22 cellular contexts compared by ENCODE assay signal in genomic region chr1:196590012-196590708, GRCh38. TPM values are rescaled to one million over a fixed set of nuclear protein-coding genes. Genes with fewer than 3 reads are reported as not detected.
"Had no signal": no experiment of that assay in that cellular context is flagged by ENCODE, and none has a peak within 500 bp of the region (broad histone marks: within the 10 kb centered on the region; RNA-seq: fewer than 3 reads in every experiment).

No MANE protein-coding gene starts in this region.

- H3K9me3 ChIP-seq: breast epithelium had no signal

- H3K27me3 ChIP-seq: breast epithelium had no signal

- H3K4me1 ChIP-seq: breast epithelium had no signal

- H3K27ac ChIP-seq: breast epithelium, SK-N-MC, WERI-Rb-1 had no signal

- H3K4me3 ChIP-seq: breast epithelium, SK-N-MC had no signal

- H3K36me3 ChIP-seq: breast epithelium, WERI-Rb-1 had no signal

- DNase-seq: activated CD4-positive, alpha-beta T cell treated with anti-CD3 and anti-CD28 coated beads for 4 hours; activated CD8-positive, alpha-beta memory T cell treated with anti-CD3 and anti-CD28 coated beads, Interleukin-2, amount 50 U/mL, for 48 hours; activated CD8-positive, alpha-beta T cell treated with anti-CD3 and anti-CD28 coated beads, Interleukin-2, amount 10 ng/mL, durations not matched to agents 7 days and 5 days; activated naive CD4-positive, alpha-beta T cell; activated T-cell treated with anti-CD3 and anti-CD28 coated beads, Interleukin-2, amount 50 U/mL, for 1 hour; caudate nucleus; MM.1S; NCI-H1105; NCI-H1436; NCI-H1694 treated with DMSO at 0.1 percent for 48 hours; NCI-H2029 treated with DMSO at 0.1 percent for 48 hours; NCI-H345; NCI-H510A treated with DMSO at 0.1 percent for 48 hours; NCI-H69; SIG-M5; T-helper 1 cell; WERI-Rb-1 had no signal

- ATAC-seq: activated CD4-positive, CD25-positive, alpha-beta regulatory T cell treated with anti-CD3 and anti-CD28 coated beads, Interleukin-2, amount 50 U/mL, for 24 hours; activated CD8-positive, alpha-beta T cell treated with anti-CD3 and anti-CD28 coated beads, Interleukin-2, amount 10 ng/mL, durations not matched to agents 7 days and 5 days had no signal

RNA-seq across cellular contexts. Expression of gene KCNT2, which starts 18.1 kb away (rescaled TPM):
- total RNA-seq: activated CD8-positive, alpha-beta T cell treated with anti-CD3 and anti-CD28 coated beads, Interleukin-2, amount 10 ng/mL, durations not matched to agents 7 days and 5 days; RPMI7951; T-helper 2 cell treated with Interferon-gamma antibody and Interleukin-4, amounts not matched to agents 100 ng/mL and 5 ng/mL, for 36 hours had no signal
